In the genomic region with DNA sequence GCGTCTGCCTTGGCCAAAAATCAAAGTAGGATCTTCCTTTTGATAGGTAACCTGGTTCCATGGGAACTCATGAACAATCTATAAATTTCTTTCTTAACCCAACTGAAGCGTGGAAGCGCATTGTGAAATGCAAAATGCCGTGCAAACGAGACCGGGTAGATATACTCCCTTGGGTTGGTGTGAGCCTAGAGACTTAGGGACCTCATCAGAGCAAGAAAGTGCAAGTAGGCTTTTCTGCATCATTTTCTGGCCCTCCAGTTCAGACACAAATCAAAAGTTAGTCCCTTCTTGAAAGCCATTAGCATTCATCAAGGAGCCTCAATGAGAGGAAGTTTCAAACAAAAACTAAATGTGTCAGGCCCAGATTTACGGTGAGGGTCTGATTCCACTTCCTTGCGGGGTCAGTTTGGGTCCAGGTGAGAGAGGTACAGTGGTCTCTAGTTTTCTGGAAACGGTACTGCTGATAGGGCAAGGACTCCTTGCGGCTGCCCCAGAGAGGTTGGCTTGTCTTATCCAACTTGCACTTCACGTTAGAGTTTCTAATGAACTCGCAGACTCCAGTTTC, we compare ENCODE assay signal across 8 cellular contexts. TPM values are rescaled to one million over a fixed set of nuclear protein-coding genes. Genes with fewer than 3 reads are reported as not detected.
DNase-seq lines count a peak whose midpoint lies in the region; ATAC-seq and TF ChIP-seq lines count a peak whose summit lies in the region.

No MANE protein-coding gene starts in this region.

- H3K4me1 ChIP-seq in OCI-LY3 (ENCODE audit: low read length) (peaks cover 9% of the 10 kb centered on the region), esophagus muscularis mucosa (peaks cover 13 to 20% (median 17%) of the 10 kb centered on the region in 4 donors), parathyroid adenoma (no peaks in the 10 kb centered on the region)

- H3K4me3 ChIP-seq in OCI-LY3 (ENCODE audit: low read length) (peak overlapping the region; percentile 99), esophagus muscularis mucosa (peak overlapping the region; percentile 76 to 90 (median 81)), parathyroid adenoma (ENCODE audit: low read depth, low read length) (peak overlapping the region; percentile 86)

- no peaks in the 10 kb centered on the region for H3K27me3 ChIP-seq in OCI-LY3 (ENCODE audit: low read depth, low read length)
- no peaks in the 10 kb centered on the region for H3K27me3 ChIP-seq in esophagus muscularis mucosa
- H3K27me3 ChIP-seq in parathyroid adenoma (ENCODE audit: control insufficient read depth, insufficient read depth, low read length): no peaks in the 10 kb centered on the region

- peaks cover under 1% of the 10 kb centered on the region for H3K9me3 Mint-ChIP-seq in glutamatergic neuron (ENCODE audit: unreplicated experiment)

- H2AFZ ChIP-seq in OCI-LY3 (ENCODE audit: low read depth, low read length) (peak overlapping the region; percentile 77), parathyroid adenoma (peak overlapping the region; percentile 99)

- no peaks in the 10 kb centered on the region for H4K20me1 ChIP-seq in OCI-LY3 (ENCODE audit: insufficient read depth, low read length)

- TF ChIP-seq POLR2A in GM18505 (IDR thresholded peaks at IDR 0.05; ENCODE audit: borderline replicate concordance, extremely low read depth, insufficient read depth, insufficient read length) (no peak), esophagus muscularis mucosa (IDR thresholded peaks at IDR 0.05; ENCODE audit: low read depth) (no peak)

- H3K79me2 ChIP-seq in OCI-LY3 (ENCODE audit: low read length): no peaks in the 10 kb centered on the region
- no peaks in the 10 kb centered on the region for H3K79me2 ChIP-seq in parathyroid adenoma

- peaks cover 2% of the 10 kb centered on the region for H3K4me1 Mint-ChIP-seq in glutamatergic neuron (ENCODE audit: low read depth, unreplicated experiment)

- WGBS in esophagus muscularis mucosa: 19% methylated on average over 12 of the region's 12 CpGs

- peak; percentile 17 for ATAC-seq in GM18505 (IDR thresholded peaks at IDR 0.05; ENCODE audit: unreplicated experiment)
- ATAC-seq in HG02642 (IDR thresholded peaks at IDR 0.05; ENCODE audit: poor library complexity, unreplicated experiment): peak; percentile 15

- H3K9ac ChIP-seq in OCI-LY3 (ENCODE audit: low read length) (peak overlapping the region; percentile 97), parathyroid adenoma (no peak overlapping the region)

- intact Hi-C loops in esophagus muscularis mucosa (cut with DNase I): loop anchor here (5.0 kb wide), 1 partner anchor 39 kb away; no protein-coding TSS in a partner anchor

- DNase-seq in esophagus muscularis mucosa (ENCODE audit: extremely low spot score) (no peak), glutamatergic neuron (no peak), NCI-H1092 treated with DMSO at 0.1 percent for 48 hours (lab: John Stamatoyannopoulos, UW) (no peak)
- no peak for DNase-seq in activated effector memory CD4-positive, alpha-beta T cell treated with anti-CD3 and anti-CD28 coated beads, Interleukin-2, amount 50 U/mL, for 16 hours

- H3K27me3 Mint-ChIP-seq in glutamatergic neuron (ENCODE audit: unreplicated experiment): peaks cover 4% of the 10 kb centered on the region

- peak overlapping the region; percentile 84 for H3K27ac ChIP-seq in OCI-LY3 (ENCODE audit: low read length)
- peak overlapping the region; percentile 92 to 98 (median 98) for H3K27ac ChIP-seq in esophagus muscularis mucosa (replicated peaks in 1 of 4)
- H3K27ac ChIP-seq in parathyroid adenoma: peak overlapping the region; percentile 98

- no peak overlapping the region for H3K4me3 Mint-ChIP-seq in glutamatergic neuron (ENCODE audit: unreplicated experiment)

- H3K27ac Mint-ChIP-seq in glutamatergic neuron (ENCODE audit: unreplicated experiment): no peak overlapping the region

- H3K36me3 Mint-ChIP-seq in glutamatergic neuron (ENCODE audit: unreplicated experiment): no peaks in the 10 kb centered on the region

- TF ChIP-seq EP300 in esophagus muscularis mucosa (IDR thresholded peaks at IDR 0.05): peak; percentile 6

- H3K36me3 ChIP-seq in OCI-LY3 (replicated peaks; ENCODE audit: low read depth, low read length) (no peaks in the 10 kb centered on the region), esophagus muscularis mucosa (no peaks in the 10 kb centered on the region), parathyroid adenoma (ENCODE audit: control insufficient read depth, insufficient read depth, low read length) (no peaks in the 10 kb centered on the region)

- H3K4me2 ChIP-seq in OCI-LY3 (ENCODE audit: low read length) (peak overlapping the region; percentile 97), parathyroid adenoma (ENCODE audit: low read length) (peak overlapping the region; percentile 82)

- TF ChIP-seq CTCF in OCI-LY3 (IDR thresholded peaks at IDR 0.05; ENCODE audit: low read depth, low read length) (no peak), esophagus muscularis mucosa (IDR thresholded peaks at IDR 0.05) (no peak), parathyroid adenoma (IDR thresholded peaks at IDR 0.05) (no peak), glutamatergic neuron (IDR thresholded peaks at IDR 0.05; ENCODE audit: partially characterized antibody, unreplicated experiment) (no peak)

- H3K9me3 ChIP-seq in OCI-LY3 (ENCODE audit: insufficient read depth, low read length) (no peaks in the 10 kb centered on the region), esophagus muscularis mucosa (no peaks in the 10 kb centered on the region), parathyroid adenoma (ENCODE audit: control insufficient read depth, low read length) (no peaks in the 10 kb centered on the region)

RNA-seq across cellular contexts. Expression of a gene that starts 5.3 kb away (rescaled TPM):
- total RNA-seq in esophagus muscularis mucosa (1 to 10 TPM; 3.0 to 6.7 (median 5.9) TPM), glutamatergic neuron (ENCODE audit: unreplicated experiment) (10.8 TPM)
